ENCODE assay signal across 15 cellular contexts in genomic region chr17:44192750-44193149, GRCh38. TPM values are rescaled to one million over a fixed set of nuclear protein-coding genes. Genes with fewer than 3 reads are reported as not detected.
A peak's percentile ranks its signal among the peaks of the same experiment; 100 is the strongest.
DNase-seq lines count a peak whose midpoint lies in the region; ATAC-seq and TF ChIP-seq lines count a peak whose summit lies in the region.
"Had no signal": no experiment of that assay in that cellular context is flagged by ENCODE, and none has a peak within 500 bp of the region (broad histone marks: within the 10 kb centered on the region; RNA-seq: fewer than 3 reads in every experiment).

No MANE protein-coding gene starts in this region.

- H4K20me1 ChIP-seq in H9 (ENCODE audit: control insufficient read depth, insufficient read depth, insufficient read length): no peaks in the 10 kb centered on the region

- H3K9ac ChIP-seq in H9 (ENCODE audit: extremely low read depth, insufficient read length, low read length) (no peak overlapping the region), mesendoderm (ENCODE audit: low read length) (peak overlapping the region; percentile 41)

- no peak overlapping the region for H2BK12ac ChIP-seq in H9 (ENCODE audit: insufficient read length, low read depth, low read length)

- DNase-seq in H9 (no peak), WTC11 (ENCODE audit: low spot score) (no peak), mesendoderm (no peak), stomach (no peak), GM10248 (ENCODE audit: extremely low spot score) (no peak), AML-193 (lab: John Stamatoyannopoulos, UW) (no peak)
- DNase-seq in stimulated activated CD4-positive, alpha-beta T cell treated with anti-CD3 and anti-CD28 coated beads, Interleukin-4, amount 100 ng/mL, for 1 hour: no peak
- DNase-seq: activated CD4-positive, alpha-beta T cell treated with anti-CD3 and anti-CD28 coated beads, Interleukin-2, amount 50 U/mL, for 48 hours; NCI-H1092; NCI-H524; retina; stimulated activated CD4-positive, alpha-beta T cell treated with anti-CD3 and anti-CD28 coated beads, Interleukin-4, amount 100 ng/mL, for 4 hours; stimulated activated naive CD4-positive, alpha-beta T cell treated with Interleukin-2 at 50 U/mL for 16 hours; T-helper 9 cell had no signal

- H4K8ac ChIP-seq in H9 (replicated peaks; ENCODE audit: insufficient read length, low read depth, low read length) (no peak overlapping the region), mesendoderm (ENCODE audit: low read depth, low read length) (no peak overlapping the region)

- H3K27me3 Mint-ChIP-seq in H9 (ENCODE audit: low read depth) (no peaks in the 10 kb centered on the region), WTC11 (ENCODE audit: low read depth) (no peaks in the 10 kb centered on the region)
- H3K27me3 Mint-ChIP-seq: memory B cell had no signal

- no peak overlapping the region for H3K18ac ChIP-seq in H9 (ENCODE audit: insufficient read length, low read depth, low read length)
- H3K18ac ChIP-seq in mesendoderm (ENCODE audit: low read length): no peak overlapping the region

- H2AK5ac ChIP-seq in H9 (ENCODE audit: insufficient read length, low read length) (no peak overlapping the region), mesendoderm (ENCODE audit: low read length) (no peak overlapping the region)

- H3K79me2 ChIP-seq in H9 (ENCODE audit: insufficient read depth, low read length) (no peaks in the 10 kb centered on the region), mesendoderm (ENCODE audit: control insufficient read depth, insufficient read depth, low read length) (peaks cover 14% of the 10 kb centered on the region)

- TF ChIP-seq CTCF in H9 (conservative IDR thresholded peaks at IDR 0.05): no peak
- TF ChIP-seq CTCF in WTC11 (IDR thresholded peaks at IDR 0.05): no peak
- no peak for TF ChIP-seq CTCF in stomach (IDR thresholded peaks at IDR 0.05)
- no peak for TF ChIP-seq CTCF in GM10248 (IDR thresholded peaks at IDR 0.05; ENCODE audit: control extremely low read depth, extremely low read depth, low read depth, missing control alignments)

- CTCF ChIA-PET in WTC11 (lab: Charles Lee): interaction anchor here (1.0 to 2.4 kb wide), 10 partner anchors 11 to 186 kb away, joined by 3 to 7 read pairs (median 4); no protein-coding TSS in a partner anchor
- CTCF ChIA-PET in GM10248 (lab: Yijun Ruan, JAX): interaction anchor here (2.1 kb wide), 1 partner anchor 17 kb away, joined by 9 read pairs; no protein-coding TSS in a partner anchor

- H3K56ac ChIP-seq in H9 (ENCODE audit: insufficient read length, low read depth, low read length) (no peak overlapping the region), mesendoderm (ENCODE audit: low read length) (peak overlapping the region; percentile 22)

- no CpG with 5 or more reads among the region's 5 CpGs for WGBS in H9 (ENCODE audit: extremely low coverage, insufficient read length, low lambda C conversion rate)
- WGBS in mesendoderm (ENCODE audit: extremely low coverage, insufficient coverage, low lambda C conversion rate): no CpG with 5 or more reads among the region's 5 CpGs
- 67 to 88% (median 73%) methylated on average over 5 of the region's 5 CpGs for WGBS in stomach, 5 donors

- H4K5ac ChIP-seq in H9 (ENCODE audit: insufficient read length, low read depth, low read length): no peak overlapping the region
- no peak overlapping the region for H4K5ac ChIP-seq in mesendoderm (ENCODE audit: low read length)

- H3K79me1 ChIP-seq in H9 (ENCODE audit: insufficient read depth, low read depth, low read length, poor library complexity, severe bottlenecking) (no peaks in the 10 kb centered on the region), mesendoderm (ENCODE audit: low read length) (peaks cover 11% of the 10 kb centered on the region)

- no peak overlapping the region for H2BK20ac ChIP-seq in H9 (ENCODE audit: low read depth, low read length, poor library complexity, severe bottlenecking)

- H3K27ac Mint-ChIP-seq in H9: peak overlapping the region in 2 of 3 experiments; percentile 15 to 85; a peak in 3 of 7 replicates
- H3K27ac Mint-ChIP-seq in WTC11: peak overlapping the region; percentile 77; the same call in 1 of the 2 replicates
- H3K27ac Mint-ChIP-seq: memory B cell had no signal

- H3K23me2 ChIP-seq in H9 (ENCODE audit: insufficient read length, low read depth, low read length, poor library complexity, severe bottlenecking): no peaks in the 10 kb centered on the region

- ATAC-seq in WTC11: no peak

- H3K4me1 ChIP-seq in H9 (ENCODE audit: insufficient read depth, low read length) (no peaks in the 10 kb centered on the region), mesendoderm (ENCODE audit: control insufficient read depth, low read depth, low read length) (peaks cover 4% of the 10 kb centered on the region), stomach (peaks cover 14 to 60% (median 41%) of the 10 kb centered on the region in 4 donors)

- TF ChIP-seq EP300 in stomach (IDR thresholded peaks at IDR 0.05): no peak

- H3K4me3 Mint-ChIP-seq in H9: no peak overlapping the region; a peak in 1 of 5 replicates
- no peak overlapping the region for H3K4me3 Mint-ChIP-seq in WTC11
- H3K4me3 Mint-ChIP-seq: memory B cell had no signal

- no peak for TF ChIP-seq POLR2A in stomach (IDR thresholded peaks at IDR 0.05)

- peaks cover 21 to 74% (median 60%) of the 10 kb centered on the region in 3 experiments for H3K36me3 Mint-ChIP-seq in H9 (ENCODE audit: insufficient read depth in 1 of 3, low read depth in 3 of 3)
- peaks cover 42% of the 10 kb centered on the region for H3K36me3 Mint-ChIP-seq in WTC11

- H3K4me1 Mint-ChIP-seq in H9: peaks cover 19 to 35% of the 10 kb centered on the region in 2 experiments
- peaks cover 25% of the 10 kb centered on the region for H3K4me1 Mint-ChIP-seq in WTC11

- H3K9me3 ChIP-seq in H9 (ENCODE audit: control insufficient read depth, low read depth, low read length): no peaks in the 10 kb centered on the region
- H3K9me3 ChIP-seq in stomach: no peaks in the 10 kb centered on the region

- H3K4ac ChIP-seq in H9 (ENCODE audit: low read depth, low read length) (no peak overlapping the region), mesendoderm (ENCODE audit: low read depth, low read length) (no peak overlapping the region)

- POLR2A ChIA-PET in WTC11 (lab: Charles Lee) (interaction anchor here (0.6 kb wide), 1 partner anchor 25 kb away, joined by 3 read pairs; no protein-coding TSS in a partner anchor), GM10248 (lab: Yijun Ruan, JAX) (no interaction called here)

- no peak overlapping the region for H3K23ac ChIP-seq in H9 (ENCODE audit: insufficient read length, low read depth, low read length)
- H3K23ac ChIP-seq in mesendoderm (ENCODE audit: low read length): no peak overlapping the region

- H3K4me3 ChIP-seq in mesendoderm (ENCODE audit: low read length): no peak overlapping the region
- H3K4me3 ChIP-seq in stomach: no peak overlapping the region

- H3K14ac ChIP-seq in H9 (ENCODE audit: insufficient read depth, low read length): no peak overlapping the region

- H2BK5ac ChIP-seq in H9 (ENCODE audit: insufficient read length, low read length) (no peak overlapping the region), mesendoderm (ENCODE audit: low read length) (no peak overlapping the region)

- no peak overlapping the region for H4K91ac ChIP-seq in H9 (ENCODE audit: insufficient read length, low read depth, low read length)

- H3K4me2 ChIP-seq in H9 (ENCODE audit: insufficient read depth, insufficient read length, low read length) (no peak overlapping the region), mesendoderm (ENCODE audit: low read length) (no peak overlapping the region)

- no peak overlapping the region for H3K27ac ChIP-seq in H9 (ENCODE audit: insufficient read length, low read depth, low read length)
- H3K27ac ChIP-seq in mesendoderm (ENCODE audit: low read depth, low read length): no peak overlapping the region
- H3K27ac ChIP-seq in stomach: peak overlapping the region in 4 of 5 donors; percentile 29 to 66 (median 54)

- H2BK15ac ChIP-seq in H9 (ENCODE audit: low read depth, low read length) (no peak overlapping the region), mesendoderm (replicated peaks; ENCODE audit: low read depth) (no peak overlapping the region)

- H3K9me3 Mint-ChIP-seq in H9 (no peaks in the 10 kb centered on the region), WTC11 (no peaks in the 10 kb centered on the region)
- H3K9me3 Mint-ChIP-seq: memory B cell had no signal

- H3K36me3 ChIP-seq in mesendoderm (ENCODE audit: control insufficient read depth, insufficient read depth, low read length) (peaks cover 15% of the 10 kb centered on the region), stomach (peaks cover 50 to 89% (median 86%) of the 10 kb centered on the region in 4 donors)

- no peak overlapping the region for H2AFZ ChIP-seq in H9 (ENCODE audit: low read length)

- H2BK120ac ChIP-seq in H9 (ENCODE audit: low read depth, low read length, poor library complexity, severe bottlenecking) (no peak overlapping the region), mesendoderm (ENCODE audit: low read depth, low read length) (no peak overlapping the region)

- no peak overlapping the region for H3T11ph ChIP-seq in H9 (ENCODE audit: low read length)

- intact Hi-C loops in stomach (cut with DNase I; ENCODE audit: low total_unique reads): no loop called here

- H3K27me3 ChIP-seq in H9 (ENCODE audit: insufficient read depth, low read length) (no peaks in the 10 kb centered on the region), mesendoderm (ENCODE audit: insufficient read depth, low read length, poor library complexity) (no peaks in the 10 kb centered on the region), stomach (no peaks in the 10 kb centered on the region)

RNA-seq across cellular contexts. Expression of gene TMUB2, which starts 6.0 kb away (rescaled TPM):
- total RNA-seq in H9 (2021) (20.6 and 22.9 TPM in 2 replicates), WTC11 (2021) (21.9 to 26.9 TPM (median 25.3 TPM) in 3 replicates), stomach (10 to 100 TPM; 10.7 to 62.4 (median 16.2) TPM)
- 11.7 TPM for polyA plus RNA-seq in mesendoderm (2013, experiment 1 of 2)
- polyA plus RNA-seq in mesendoderm (2013, experiment 2 of 2): 11.4 TPM
- 10 to 100 TPM; 16.2 to 37.8 (median 16.5) TPM for polyA plus RNA-seq in stomach

RNA-seq across cellular contexts. Expression of gene ATXN7L3, which starts 6.9 kb away (rescaled TPM):
- 125 and 134 TPM in 2 replicates for total RNA-seq in H9 (2021)
- 113 to 124 TPM (median 114 TPM) in 3 replicates for total RNA-seq in WTC11 (2021)
- 48.5 TPM for polyA plus RNA-seq in mesendoderm (2013, experiment 1 of 2)
- 47.5 TPM for polyA plus RNA-seq in mesendoderm (2013, experiment 2 of 2)
- 10 to 100 TPM; 11.1 to 57.4 (median 43.7) TPM for total RNA-seq in stomach
- 10 to 100 TPM; 21.0 to 29.9 (median 29.2) TPM for polyA plus RNA-seq in stomach

RNA-seq across cellular contexts. Expression of gene ASB16, which starts 22.2 kb away (rescaled TPM):
- total RNA-seq in H9 (2021): 0.31 and 0.90 TPM in 2 replicates
- total RNA-seq in WTC11 (2021): 0.11 to 0.23 TPM (median 0.14 TPM) in 3 replicates
- polyA plus RNA-seq in mesendoderm (2013, experiment 1 of 2): not detected
- polyA plus RNA-seq in mesendoderm (2013, experiment 2 of 2): not detected
- under 1 TPM in 1 of 5 donors, not detected in 4; 0.73 TPM for total RNA-seq in stomach
- under 1 TPM in 2 of 3 donors, not detected in 1; 0.30 to 0.31 TPM for polyA plus RNA-seq in stomach

RNA-seq across cellular contexts. Expression of gene UBTF, which starts 26.7 kb away (rescaled TPM):
- total RNA-seq in H9 (2021) (151 and 164 TPM in 2 replicates), WTC11 (2021) (69.5 to 77.1 TPM (median 75.9 TPM) in 3 replicates), stomach (100 to 1,000 TPM in 2 of 5 donors, 10 to 100 TPM in 3; 35.8 to 198 (median 59.4) TPM)
- polyA plus RNA-seq in mesendoderm (2013, experiment 1 of 2): 78.1 TPM
- 78.4 TPM for polyA plus RNA-seq in mesendoderm (2013, experiment 2 of 2)
- 10 to 100 TPM; 25.5 to 28.8 (median 27.4) TPM for polyA plus RNA-seq in stomach

RNA-seq across cellular contexts. Expression of gene HROB, which starts 51.0 kb away (rescaled TPM):
- total RNA-seq in H9 (2021) (23.3 and 24.1 TPM in 2 replicates), WTC11 (2021) (22.4 to 23.9 TPM (median 23.7 TPM) in 3 replicates), stomach (1 to 10 TPM in 2 of 5 donors, under 1 TPM in 1, not detected in 2; 0.14 to 1.7 (median 1.3) TPM)
- 10.7 TPM for polyA plus RNA-seq in mesendoderm (2013, experiment 1 of 2)
- 10.4 TPM for polyA plus RNA-seq in mesendoderm (2013, experiment 2 of 2)
- 1 to 10 TPM in 1 of 3 donors, under 1 TPM in 2; 0.61 to 2.4 (median 0.62) TPM for polyA plus RNA-seq in stomach

Comparison
In these comparisons a context has a peak if more than half of its experiments do, and no peak if none do; other contexts are left out.
1. H3K27ac ChIP-seq: peak in stomach (4 of 5); none in H9 (single experiment) and mesendoderm (single experiment).